10 cellular contexts compared by ENCODE assay signal in the genomic region with DNA sequence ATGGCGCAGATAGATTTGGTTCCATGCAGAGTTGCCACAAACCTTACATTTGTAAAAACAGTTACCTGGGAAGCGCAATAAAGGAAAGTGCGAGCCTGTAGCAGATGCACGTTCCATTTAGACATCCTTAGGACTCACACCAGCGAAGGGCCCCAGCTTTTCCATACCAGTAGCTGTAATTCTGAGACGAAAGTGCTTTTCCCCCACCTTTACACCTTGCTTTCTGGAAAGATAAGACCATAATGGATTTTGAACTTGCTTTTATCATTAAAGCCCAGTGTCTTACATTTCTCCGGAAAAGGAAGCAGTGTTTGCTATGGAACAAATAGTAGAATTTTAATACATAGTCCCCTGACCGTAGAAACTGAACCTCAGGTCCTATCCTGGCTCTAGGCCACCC. TPM values are rescaled to one million over a fixed set of nuclear protein-coding genes. Genes with fewer than 3 reads are reported as not detected.
DNase-seq lines count a peak whose midpoint lies in the region; ATAC-seq, FAIRE-seq and TF ChIP-seq lines count a peak whose summit lies in the region.
"Had no signal": no experiment of that assay in that cellular context is flagged by ENCODE, and none has a peak within 500 bp of the region (broad histone marks: within the 10 kb centered on the region; RNA-seq: fewer than 3 reads in every experiment).

No MANE protein-coding gene starts in this region.

- DNase-seq in BJ (ENCODE audit: low read depth) (no peak), LNCaP clone FGC (ENCODE audit: low read depth) (no peak), endothelial cell of umbilical vein (ENCODE audit: low read depth, low spot score) (no peak), cerebellar cortex (ENCODE audit: low spot score) (no peak)
- DNase-seq in activated CD4-positive, alpha-beta T cell treated with anti-CD3 and anti-CD28 coated beads for 36 hours, result no peak
- DNase-seq: NCI-H774 had no signal

- no peak overlapping the region for H3K4me3 Mint-ChIP-seq in activated CD4-positive, alpha-beta T cell treated with anti-CD3 and anti-CD28 coated beads for 36 hours

- peaks cover 3% of the 10 kb centered on the region for H3K36me3 Mint-ChIP-seq in activated CD4-positive, alpha-beta T cell treated with anti-CD3 and anti-CD28 coated beads for 36 hours (ENCODE audit: low read depth)

- H3K27me3 Mint-ChIP-seq in activated CD4-positive, alpha-beta T cell treated with anti-CD3 and anti-CD28 coated beads for 36 hours, result no peaks in the 10 kb centered on the region

- no TSS peak for BruUV-seq in endothelial cell of umbilical vein (replicated peaks; lab: Mats Ljungman, UMichigan)

- no peak for TF ChIP-seq POLR2A in endothelial cell of umbilical vein (IDR thresholded peaks at IDR 0.05; ENCODE audit: low read depth, low read length)

- H3K4me1 ChIP-seq in endothelial cell of umbilical vein (ENCODE audit: control insufficient read depth, extremely low read depth, insufficient read depth, low read length) (peaks cover 8% of the 10 kb centered on the region), neutrophil (ENCODE audit: control insufficient read depth in 1 of 2, insufficient read depth in 1 of 2, low read depth in 1 of 2, low read length in 1 of 2) (peaks cover 12 to 16% of the 10 kb centered on the region in 2 experiments)

- peak overlapping the region; percentile 73 for H3K4me2 ChIP-seq in endothelial cell of umbilical vein (ENCODE audit: insufficient read depth, low read length)

- peaks cover 10% of the 10 kb centered on the region for H3K79me2 ChIP-seq in endothelial cell of umbilical vein (ENCODE audit: control insufficient read depth, insufficient read depth, low read length)

- no peak overlapping the region for H3K9ac ChIP-seq in endothelial cell of umbilical vein (replicated peaks; ENCODE audit: extremely low read depth, insufficient read depth, low read length)

- no peak overlapping the region for H3K27ac Mint-ChIP-seq in activated CD4-positive, alpha-beta T cell treated with anti-CD3 and anti-CD28 coated beads for 36 hours

- dilution Hi-C loops in endothelial cell of umbilical vein (cut with MboI; ENCODE audit: extremely low pct_ligation_motif_present, low sequenced_read_pairs), result no loop called here

- peaks cover 5% of the 10 kb centered on the region for H3K4me1 Mint-ChIP-seq in activated CD4-positive, alpha-beta T cell treated with anti-CD3 and anti-CD28 coated beads for 36 hours

- peak overlapping the region; percentile 88 for H2AFZ ChIP-seq in endothelial cell of umbilical vein (ENCODE audit: low read depth, low read length)

- ATAC-seq in HG02763 (IDR thresholded peaks at IDR 0.05; ENCODE audit: unreplicated experiment), result no peak
- no peak for ATAC-seq in activated CD4-positive, alpha-beta T cell treated with anti-CD3 and anti-CD28 coated beads for 36 hours
- ATAC-seq in HG02610 (IDR thresholded peaks at IDR 0.05; ENCODE audit: unreplicated experiment), result no peak

- H3K4me3 ChIP-seq in BJ (ENCODE audit: low read depth, low read length), result peak overlapping the region; percentile 75
- peak overlapping the region; percentile 85 for H3K4me3 ChIP-seq in LNCaP clone FGC (ENCODE audit: low read depth, low read length)
- peak overlapping the region in 2 of 3 experiments; percentile 22 to 33 for H3K4me3 ChIP-seq in endothelial cell of umbilical vein (replicated peaks in 1 of 3; ENCODE audit: insufficient read depth in 1 of 3, low read depth in 1 of 3, low read length in 3 of 3)
- peak overlapping the region; percentile 84 to 99 for H3K4me3 ChIP-seq in neutrophil (ENCODE audit: low read depth in 1 of 2, low read length in 1 of 2)

- no peaks in the 10 kb centered on the region for H3K9me3 ChIP-seq in endothelial cell of umbilical vein (replicated peaks; ENCODE audit: control insufficient read depth, insufficient read depth, low read length)
- no peaks in the 10 kb centered on the region for H3K9me3 ChIP-seq in neutrophil

- H4K20me1 ChIP-seq in endothelial cell of umbilical vein (replicated peaks; ENCODE audit: control insufficient read depth, extremely low read depth, insufficient read depth, low read length), result no peaks in the 10 kb centered on the region

- CTCF ChIA-PET in BJ (lab: Yijun Ruan, JAX) (interaction anchor here (1.1 to 1.8 kb wide), 3 partner anchors 8 to 12 kb away, joined by 4 to 5 read pairs (median 5); partner anchors contain the start of gene KDM5A), endothelial cell of umbilical vein (lab: Charles Lee) (interaction anchor here (0.7 to 1.9 kb wide), 9 partner anchors 10 to 41 kb away, joined by 3 to 6 read pairs (median 4); partner anchors contain the start of gene KDM5A)
- CTCF ChIA-PET in activated CD4-positive, alpha-beta T cell treated with anti-CD3 and anti-CD28 coated beads for 36 hours (lab: Charles Lee), result interaction anchor here (0.6 to 4.1 kb wide), 9 partner anchors 11 to 51 kb away, joined by 3 to 28 read pairs (median 4); partner anchors contain the start of gene KDM5A

- POLR2A ChIA-PET in BJ (lab: Charles Lee) (no interaction called here), endothelial cell of umbilical vein (lab: Charles Lee) (no interaction called here)
- POLR2A ChIA-PET in activated CD4-positive, alpha-beta T cell treated with anti-CD3 and anti-CD28 coated beads for 36 hours (lab: Charles Lee), result interaction anchor here (0.6 to 3.5 kb wide), 3 partner anchors 11 to 171 kb away, joined by 3 to 23 read pairs (median 5); partner anchors contain the start of gene KDM5A

- H3K9me1 ChIP-seq in endothelial cell of umbilical vein (replicated peaks; ENCODE audit: control insufficient read depth, extremely low read depth, insufficient read depth, low read length), result no peaks in the 10 kb centered on the region

- H3K27ac ChIP-seq in endothelial cell of umbilical vein (ENCODE audit: insufficient read depth, low read depth, low read length) (no peak overlapping the region), neutrophil (peak overlapping the region; percentile 76)

- intact Hi-C loops in endothelial cell of umbilical vein (cut with micrococcal nuclease), result loop anchor here (1.0 kb wide), 1 partner anchor 13 kb away; no protein-coding TSS in a partner anchor
- intact Hi-C loops in activated CD4-positive, alpha-beta T cell treated with anti-CD3 and anti-CD28 coated beads for 36 hours (cut with DNase I, micrococcal nuclease), result loop anchor here (1.0 to 2.0 kb wide), 5 partner anchors 12 to 590 kb away; partner anchors contain the start of genes KDM5A (in 2 of the 2), RAD52 (in 2 of the 2), ERC1 (in 1 of the 2) and WNK1 (in 1 of the 2)

- H3K27me3 ChIP-seq in BJ (ENCODE audit: control insufficient read depth, insufficient read depth, low read length) (no peaks in the 10 kb centered on the region), endothelial cell of umbilical vein (ENCODE audit: control insufficient read depth in 2 of 2, insufficient read depth in 2 of 2, low read length in 2 of 2) (no peaks in the 10 kb centered on the region), neutrophil (no peaks in the 10 kb centered on the region)

- TF ChIP-seq CTCF in BJ (IDR thresholded peaks at IDR 0.05; ENCODE audit: insufficient read depth, low read depth, low read length) (no peak), LNCaP clone FGC (IDR thresholded peaks at IDR 0.05; ENCODE audit: control insufficient read depth, extremely low read depth, insufficient read depth) (no peak), endothelial cell of umbilical vein (IDR thresholded peaks at IDR 0.05; ENCODE audit: extremely low read depth in 1 of 2, insufficient read depth in 1 of 2, low read depth in 1 of 2, low read length in 2 of 2) (no peak), neutrophil (IDR thresholded peaks at IDR 0.05) (no peak)

- H3K36me3 ChIP-seq in BJ (ENCODE audit: control insufficient read depth, insufficient read depth, low read length) (no peaks in the 10 kb centered on the region), endothelial cell of umbilical vein (ENCODE audit: control insufficient read depth in 2 of 2, extremely low read depth in 1 of 2, insufficient read depth in 2 of 2, low read length in 2 of 2) (no peaks in the 10 kb centered on the region), neutrophil (no peaks in the 10 kb centered on the region)

- H3K9me3 Mint-ChIP-seq in activated CD4-positive, alpha-beta T cell treated with anti-CD3 and anti-CD28 coated beads for 36 hours (ENCODE audit: low read depth), result no peaks in the 10 kb centered on the region

- no peak for FAIRE-seq in endothelial cell of umbilical vein (lab: Jason Lieb, UNC)

RNA-seq across cellular contexts. Expression of gene CCDC77, which starts 0.6 kb away (rescaled TPM):
- 7.0 and 8.4 TPM in 2 replicates for polyA plus RNA-seq in BJ (2011; rRNA removed)
- 4.5 and 4.7 TPM in 2 replicates for polyA minus RNA-seq in BJ (2011; rRNA and poly(A)+ RNA removed)
- 12.9 and 13.5 TPM in 2 replicates for total RNA-seq in endothelial cell of umbilical vein
- 2.6 and 4.1 TPM in 2 replicates for polyA plus RNA-seq in endothelial cell of umbilical vein
- 6.0 and 6.9 TPM in 2 replicates for polyA plus RNA-seq in endothelial cell of umbilical vein (2011; cell fraction: cytosol; rRNA removed)
- polyA plus RNA-seq in endothelial cell of umbilical vein (2011; cell fraction: nucleus; rRNA removed), result 11.8 and 18.8 TPM in 2 replicates
- polyA plus RNA-seq in endothelial cell of umbilical vein (2012), result 9.6 and 11.6 TPM in 2 replicates
- polyA minus RNA-seq in endothelial cell of umbilical vein, result 5.8 and 8.7 TPM in 2 replicates
- 13.2 TPM for polyA minus RNA-seq in endothelial cell of umbilical vein (2011; cell fraction: cytosol; rRNA and poly(A)+ RNA removed)
- polyA minus RNA-seq in endothelial cell of umbilical vein (2011; cell fraction: nucleus; rRNA and poly(A)+ RNA removed), result 6.6 and 9.1 TPM in 2 replicates
- total RNA-seq in activated CD4-positive, alpha-beta T cell treated with anti-CD3 and anti-CD28 coated beads for 36 hours, result 10 to 100 TPM; 17.3 to 18.7 TPM

RNA-seq across cellular contexts. Expression of gene KDM5A, which starts 11.7 kb away (rescaled TPM):
- 26.1 and 27.6 TPM in 2 replicates for polyA plus RNA-seq in BJ (2011; rRNA removed)
- polyA minus RNA-seq in BJ (2011; rRNA and poly(A)+ RNA removed), result 73.6 and 83.9 TPM in 2 replicates
- total RNA-seq in endothelial cell of umbilical vein, result 61.0 and 71.5 TPM in 2 replicates
- 11.7 and 12.6 TPM in 2 replicates for polyA plus RNA-seq in endothelial cell of umbilical vein
- 10.3 and 11.0 TPM in 2 replicates for polyA plus RNA-seq in endothelial cell of umbilical vein (2011; cell fraction: cytosol; rRNA removed)
- polyA plus RNA-seq in endothelial cell of umbilical vein (2011; cell fraction: nucleus; rRNA removed), result 36.1 and 45.7 TPM in 2 replicates
- 26.6 and 30.6 TPM in 2 replicates for polyA plus RNA-seq in endothelial cell of umbilical vein (2012)
- 104 and 113 TPM in 2 replicates for polyA minus RNA-seq in endothelial cell of umbilical vein
- 47.1 TPM for polyA minus RNA-seq in endothelial cell of umbilical vein (2011; cell fraction: cytosol; rRNA and poly(A)+ RNA removed)
- 107 and 132 TPM in 2 replicates for polyA minus RNA-seq in endothelial cell of umbilical vein (2011; cell fraction: nucleus; rRNA and poly(A)+ RNA removed)
- total RNA-seq in activated CD4-positive, alpha-beta T cell treated with anti-CD3 and anti-CD28 coated beads for 36 hours, result 10 to 100 TPM; 40.3 to 58.7 TPM

RNA-seq across cellular contexts. Expression of gene B4GALNT3, which starts 58.9 kb away (rescaled TPM):
- polyA plus RNA-seq in BJ (2011; rRNA removed) (0.05 TPM in 1 of 2 replicates, not detected in the other), endothelial cell of umbilical vein (0.07 TPM in 1 of 2 replicates, not detected in the other)
- polyA minus RNA-seq in BJ (2011; rRNA and poly(A)+ RNA removed), result not detected in 2 replicates
- not detected in 2 replicates for total RNA-seq in endothelial cell of umbilical vein
- not detected in 2 replicates for polyA plus RNA-seq in endothelial cell of umbilical vein (2011; cell fraction: cytosol; rRNA removed)
- 0.11 TPM in 1 of 2 replicates, not detected in the other for polyA plus RNA-seq in endothelial cell of umbilical vein (2011; cell fraction: nucleus; rRNA removed)
- 0.33 and 1.5 TPM in 2 replicates for polyA plus RNA-seq in endothelial cell of umbilical vein (2012)
- 0.08 TPM in 1 of 2 replicates, not detected in the other for polyA minus RNA-seq in endothelial cell of umbilical vein
- polyA minus RNA-seq in endothelial cell of umbilical vein (2011; cell fraction: cytosol; rRNA and poly(A)+ RNA removed), result not detected
- polyA minus RNA-seq in endothelial cell of umbilical vein (2011; cell fraction: nucleus; rRNA and poly(A)+ RNA removed), result not detected in 2 replicates
- total RNA-seq in activated CD4-positive, alpha-beta T cell treated with anti-CD3 and anti-CD28 coated beads for 36 hours, result 1 to 10 TPM; 2.2 to 3.3 TPM
- total RNA-seq: pulmonary artery endothelial cell had no signal

Comparison
In these comparisons a context has a peak if more than half of its experiments do, and no peak if none do; other contexts are left out.
1. H3K4me3 ChIP-seq: peak in every context shown above with its lines; median percentile 92 in neutrophil; 85 in LNCaP clone FGC; 75 in BJ; 28 in endothelial cell of umbilical vein.